10 cellular contexts compared by ENCODE assay signal in genomic region chr6:135002974-135003703, GRCh38. TPM values are rescaled to one million over a fixed set of nuclear protein-coding genes. Genes with fewer than 3 reads are reported as not detected.
A peak's percentile ranks its signal among the peaks of the same experiment; 100 is the strongest.
DNase-seq lines count a peak whose midpoint lies in the region; ATAC-seq and TF ChIP-seq lines count a peak whose summit lies in the region.
"Had no signal": no experiment of that assay in that cellular context is flagged by ENCODE, and none has a peak within 500 bp of the region (broad histone marks: within the 10 kb centered on the region; RNA-seq: fewer than 3 reads in every experiment).

No MANE protein-coding gene starts in this region.

- no peak for TF ChIP-seq CTCF in colonic mucosa (IDR thresholded peaks at IDR 0.05)

- H3K4me1 Mint-ChIP-seq in T-helper 17 cell = peaks cover 8% of the 10 kb centered on the region

- ATAC-seq in GM18511 (IDR thresholded peaks at IDR 0.05; ENCODE audit: unreplicated experiment) (peak; percentile 99), GM19463 (IDR thresholded peaks at IDR 0.05; ENCODE audit: unreplicated experiment) (peak; percentile 93), HG03045 (IDR thresholded peaks at IDR 0.05; ENCODE audit: unreplicated experiment) (peak; percentile 95), T-helper 17 cell (peak; percentile 49)

- H3K4me3 ChIP-seq in colonic mucosa = no peak overlapping the region

- H3K27me3 Mint-ChIP-seq in T-helper 17 cell = no peaks in the 10 kb centered on the region

- DNase-seq in T-helper 17 cell (no peak), middle frontal gyrus (ENCODE audit: extremely low spot score, low spot score) (no peak), ecto neural progenitor cell (ENCODE audit: low spot score) (no peak), colonic mucosa (no peak)
- DNase-seq in NK-92 treated with Interleukin-12 subunit alpha and Interleukin-12 subunit beta, amount 100 ng/mL, for 24 hours (lab: John Stamatoyannopoulos, UW) = no peak
- DNase-seq: glutamatergic neuron; stimulated activated CD4-positive, alpha-beta T cell treated with anti-CD3 and anti-CD28 coated beads, Interleukin-4, amount 100 ng/mL, for 4 hours had no signal

- H3K27ac Mint-ChIP-seq in T-helper 17 cell = no peak overlapping the region

- H3K36me3 ChIP-seq in colonic mucosa = no peaks in the 10 kb centered on the region

- H3K36me3 Mint-ChIP-seq in T-helper 17 cell (ENCODE audit: low read depth) = peaks cover 3% of the 10 kb centered on the region

- no peak overlapping the region for H3K9ac ChIP-seq in colonic mucosa (ENCODE audit: low read depth in 2 of 2, low read length in 2 of 2)

- H3K27me3 ChIP-seq in colonic mucosa = no peaks in the 10 kb centered on the region

- intact Hi-C loops in colonic mucosa (cut with DNase I) = no loop called here

- H3K27ac ChIP-seq in colonic mucosa = no peak overlapping the region

- H3K9me3 ChIP-seq in T-helper 17 cell (ENCODE audit: control insufficient read depth, low read length, poor library complexity, severe bottlenecking) = no peaks in the 10 kb centered on the region
- H3K9me3 ChIP-seq in colonic mucosa = no peaks in the 10 kb centered on the region

- no peaks in the 10 kb centered on the region for H3K4me1 ChIP-seq in colonic mucosa

- no peak overlapping the region for H3K4me3 Mint-ChIP-seq in T-helper 17 cell

RNA-seq across cellular contexts. Expression of gene HBS1L, which starts 51.5 kb away (rescaled TPM):
- total RNA-seq in T-helper 17 cell = 10 to 100 TPM; 72.1 to 94.0 TPM
- total RNA-seq in colonic mucosa = 10 to 100 TPM; 58.1 to 59.7 TPM

RNA-seq across cellular contexts. Expression of gene ALDH8A1, which starts 53.2 kb away (rescaled TPM):
- 1 to 10 TPM; 1.3 to 3.4 TPM for total RNA-seq in T-helper 17 cell
- total RNA-seq in colonic mucosa = under 1 TPM; 0.53 to 0.64 TPM

Comparison
In these comparisons a context has a peak if more than half of its experiments do, and no peak if none do; other contexts are left out.
1. ATAC-seq: peak in every context shown above with its lines; median percentile 99 in GM18511; 95 in HG03045; 93 in GM19463; 49 in T-helper 17 cell.